In genomic region chr10:69180525-69181204, GRCh38 we compare ENCODE assay signal across 8 cellular contexts. TPM values are rescaled to one million over a fixed set of nuclear protein-coding genes. Genes with fewer than 3 reads are reported as not detected.
DNase-seq lines count a peak whose midpoint lies in the region; ATAC-seq, FAIRE-seq and TF ChIP-seq lines count a peak whose summit lies in the region.

No MANE protein-coding gene starts in this region.

- FAIRE-seq in H1 (lab: Jason Lieb, UNC) = no peak

- no peak overlapping the region for H2BK12ac ChIP-seq in H1 (ENCODE audit: low read depth, low read length)

- no peak overlapping the region for H2BK15ac ChIP-seq in H1 (ENCODE audit: low read length)

- H3K36me3 ChIP-seq in H1 (ENCODE audit: control insufficient read depth in 2 of 4, insufficient read depth in 4 of 4, low read length in 3 of 4) = peaks cover 0 to 3% (median under 1%) of the 10 kb centered on the region in 4 experiments; a peak in 2 of 8 replicates

- peak overlapping the region; percentile 99; the same call in 1 of the 2 replicates for H4K8ac ChIP-seq in H1 (ENCODE audit: extremely low read depth, insufficient read depth, low read length)

- POLR2A ChIA-PET in H1 (lab: Charles Lee; ENCODE audit: partially characterized antibody) = interaction anchor here (0.6 to 1.9 kb wide), 19 partner anchors 8 to 188 kb away, joined by 3 to 6 read pairs (median 4); no protein-coding TSS in a partner anchor
- POLR2A ChIA-PET in naive thymus-derived CD8-positive, alpha-beta T cell (lab: Charles Lee) = interaction anchor here (0.6 to 1.5 kb wide), 6 partner anchors 9 to 912 kb away, joined by 3 to 7 read pairs (median 4); partner anchors contain the start of gene DDX21

- WGBS in H1 (ENCODE audit: extremely low coverage in 1 of 2, insufficient coverage in 1 of 2, insufficient read length in 1 of 2, insufficient replicate concordance in 2 of 2, low coverage in 1 of 2, low lambda C conversion rate in 2 of 2, missing lambda C conversion rate in 1 of 2), 2 experiments = 13% methylated on average over 23 of the region's 29 CpGs; no CpG with 5 or more reads in 1 of the 2 experiments

- intact Hi-C loops in CD14-positive monocyte (cut with micrococcal nuclease) = no loop called here

- peak overlapping the region; percentile 98 for H3K27ac ChIP-seq in H1 (ENCODE audit: low read depth, low read length)

- peaks cover 0 to 10% (median 2%) of the 10 kb centered on the region in 4 experiments; a peak in 5 of 7 replicates for H3K4me1 ChIP-seq in H1 (replicated peaks in 1 of 4; ENCODE audit: control insufficient read depth in 3 of 4, insufficient read depth in 4 of 4, low read length in 3 of 4)

- peaks cover 7% of the 10 kb centered on the region for H3K23me2 ChIP-seq in H1 (ENCODE audit: low read depth, low read length)

- H3K4me1 Mint-ChIP-seq in CD14-positive monocyte (peaks cover 18% of the 10 kb centered on the region), HFFc6 (ENCODE audit: low read depth) (peaks cover 33% of the 10 kb centered on the region)
- peaks cover 21 to 58% (median 42%) of the 10 kb centered on the region in 4 donors for H3K4me1 Mint-ChIP-seq in naive thymus-derived CD8-positive, alpha-beta T cell

- H2AK5ac ChIP-seq in H1 (ENCODE audit: low read depth, low read length) = no peak overlapping the region; the same call in none of the 2 replicates

- H3K79me1 ChIP-seq in H1 (ENCODE audit: low read depth, low read length) = no peaks in the 10 kb centered on the region; the same call in none of the 2 replicates

- no peak overlapping the region for H3K14ac ChIP-seq in H1 (ENCODE audit: insufficient read length)

- ATAC-seq in naive thymus-derived CD8-positive, alpha-beta T cell = peak in 1 of 2 donors; percentile 35
- no peak for ATAC-seq in HG03442 (IDR thresholded peaks at IDR 0.05; ENCODE audit: unreplicated experiment)

- H3K56ac ChIP-seq in H1 (replicated peaks; ENCODE audit: insufficient read length, low read depth, low read length) = no peak overlapping the region

- no peak for TF ChIP-seq RAD21 in H1 (IDR thresholded peaks at IDR 0.05 in 1 of 2, conservative IDR thresholded peaks at IDR 0.05 in 1 of 2; ENCODE audit: low read depth in 2 of 2, low read length in 2 of 2)

- peak overlapping the region; percentile 23 for H4K5ac ChIP-seq in H1 (ENCODE audit: insufficient read length, low read depth, low read length)

- no peaks in the 10 kb centered on the region for H3K27me3 ChIP-seq in H1 (replicated peaks in 1 of 4; ENCODE audit: control insufficient read depth in 3 of 4, extremely low read depth in 1 of 4, insufficient read depth in 3 of 4, low read length in 3 of 4)

- no peak overlapping the region for H3K23ac ChIP-seq in H1 (ENCODE audit: insufficient read length)

- no peak for TF ChIP-seq EP300 in H1 (IDR thresholded peaks at IDR 0.05; ENCODE audit: borderline replicate concordance in 1 of 2, low read depth in 2 of 2, low read length in 2 of 2)

- H2AFZ ChIP-seq in H1 (ENCODE audit: low read length) = no peak overlapping the region

- no peak overlapping the region for H3K18ac ChIP-seq in H1 (ENCODE audit: extremely low read depth, low read length)

- no peak for TF ChIP-seq POLR2A in H1 (IDR thresholded peaks at IDR 0.05; ENCODE audit: control extremely low read depth in 1 of 2, low read depth in 2 of 2, low read length in 2 of 2)

- H3K27me3 Mint-ChIP-seq in CD14-positive monocyte (ENCODE audit: low read depth in 3 of 3) (peaks cover 0 to 2% (median 0%) of the 10 kb centered on the region in 3 donors), HFFc6 (ENCODE audit: insufficient read depth) (no peaks in the 10 kb centered on the region; the same call in 1 of the 2 replicates)
- no peaks in the 10 kb centered on the region for H3K27me3 Mint-ChIP-seq in naive thymus-derived CD8-positive, alpha-beta T cell

- CTCF ChIA-PET in H1 (lab: Charles Lee; ENCODE audit: partially characterized antibody) = no interaction called here

- H2BK20ac ChIP-seq in H1 (ENCODE audit: low read length) = no peak overlapping the region

- H2BK5ac ChIP-seq in H1 (ENCODE audit: low read depth, low read length) = peak overlapping the region; percentile 42; the same call in 1 of the 2 replicates

- no peaks in the 10 kb centered on the region for H3K9me3 Mint-ChIP-seq in CD14-positive monocyte
- no peaks in the 10 kb centered on the region for H3K9me3 Mint-ChIP-seq in HFFc6
- H3K9me3 Mint-ChIP-seq in naive thymus-derived CD8-positive, alpha-beta T cell = no peaks in the 10 kb centered on the region

- peaks cover 9 to 15% of the 10 kb centered on the region in 2 donors for H3K36me3 Mint-ChIP-seq in CD14-positive monocyte
- peaks cover 5% of the 10 kb centered on the region for H3K36me3 Mint-ChIP-seq in HFFc6 (ENCODE audit: low read depth)
- peaks cover 0 to 31% (median 0%) of the 10 kb centered on the region in 3 donors for H3K36me3 Mint-ChIP-seq in naive thymus-derived CD8-positive, alpha-beta T cell

- no peak overlapping the region for H3K4ac ChIP-seq in H1 (replicated peaks; ENCODE audit: insufficient read length, low read depth, low read length)

- no peak overlapping the region for H4K91ac ChIP-seq in H1 (replicated peaks; ENCODE audit: insufficient read length, low read length)

- peaks cover 4 to 9% of the 10 kb centered on the region in 2 experiments for H4K20me1 ChIP-seq in H1 (replicated peaks in 1 of 2; ENCODE audit: control insufficient read depth in 1 of 2, insufficient read depth in 2 of 2, low read length in 2 of 2)

- H3K9me3 ChIP-seq in H1 (ENCODE audit: insufficient read depth in 2 of 2, low read depth in 1 of 2, low read length in 1 of 2) = no peaks in the 10 kb centered on the region

- no peak overlapping the region for H2BK120ac ChIP-seq in H1 (replicated peaks; ENCODE audit: low read depth, low read length)

- peak overlapping the region; percentile 94 to 96 (median 96) for H3K9ac ChIP-seq in H1 (replicated peaks in 1 of 4; ENCODE audit: extremely low read depth in 1 of 4, low read depth in 3 of 4, low read length in 3 of 4)

- H3K4me3 Mint-ChIP-seq in CD14-positive monocyte = peak overlapping the region; percentile 90 to 92
- H3K4me3 Mint-ChIP-seq in HFFc6 = peak overlapping the region; percentile 92
- H3K4me3 Mint-ChIP-seq in naive thymus-derived CD8-positive, alpha-beta T cell = peak overlapping the region; percentile 91 to 99 (median 96)

- H3K4me2 ChIP-seq in H1 (ENCODE audit: insufficient read depth in 1 of 2, low read depth in 2 of 2, low read length in 2 of 2) = peak overlapping the region; percentile 53 to 84

- peaks cover 21 to 51% of the 10 kb centered on the region in 2 experiments for H3K79me2 ChIP-seq in H1 (ENCODE audit: control insufficient read depth in 1 of 2, insufficient read depth in 2 of 2, low read length in 2 of 2)

- peak overlapping the region; percentile 88 to 99 (median 95) for H3K4me3 ChIP-seq in H1 (ENCODE audit: extremely low read depth in 1 of 4, insufficient read depth in 2 of 4, low read depth in 3 of 4, low read length in 4 of 4)

- TF ChIP-seq CTCF in CD14-positive monocyte (IDR thresholded peaks at IDR 0.05) (no peak), HFFc6 (IDR thresholded peaks at IDR 0.05) (no peak), H1 (IDR thresholded peaks at IDR 0.05; ENCODE audit: control extremely low read depth in 1 of 3, insufficient read depth in 1 of 3, low read depth in 1 of 3, low read length in 3 of 3) (no peak)

- DNase-seq in CD14-positive monocyte (ENCODE audit: low spot score) (peak; percentile 57), HFFc6 (peak; percentile 34), T-helper 2 cell (peak in 4 of 5 experiments; percentile 7 to 26 (median 16)), H1 (ENCODE audit: low read depth in 1 of 2, low spot score in 2 of 2) (no peak), cortex of kidney (lab: John Stamatoyannopoulos, UW) (no peak), NCI-H1417 (lab: John Stamatoyannopoulos, UW) (no peak)
- peak in 7 of 10 donors; percentile 13 to 53 (median 22) for DNase-seq in naive thymus-derived CD8-positive, alpha-beta T cell

- H3K27ac Mint-ChIP-seq in CD14-positive monocyte (peak overlapping the region; percentile 99 to 100 (median 99)), HFFc6 (peak overlapping the region; percentile 100)
- peak overlapping the region; percentile 99 to 100 (median 100) for H3K27ac Mint-ChIP-seq in naive thymus-derived CD8-positive, alpha-beta T cell

RNA-seq across cellular contexts. Expression of gene SUPV3L1, which starts 0.6 kb away (rescaled TPM):
- 1 to 10 TPM; 6.8 to 7.3 TPM for polyA plus RNA-seq in CD14-positive monocyte
- total RNA-seq in HFFc6 (2021; fragmentation: NEBNext Ultra II Directional; extraction: Animal tissue kit (Norgen Biotek cat#: 25700)) = 10 to 100 TPM; 26.4 to 31.0 (median 28.9) TPM
- 43.4 and 45.6 TPM in 2 replicates for total RNA-seq in H1 (2021; fragmentation: NEBNext Ultra II Directional; extraction: Animal tissue kit (Norgen Biotek cat#: 25700))
- polyA plus RNA-seq in H1 (2011; rRNA removed) = 22.0 and 34.6 TPM in 2 replicates
- polyA plus RNA-seq in H1 (2011; cell fraction: cytosol; rRNA removed) = 37.5 TPM
- 16.2 TPM for polyA plus RNA-seq in H1 (2011; cell fraction: nucleus; rRNA removed)
- polyA plus RNA-seq in H1 (2012, experiment 1 of 2) = 33.3 to 40.7 TPM (median 36.0 TPM) in 4 replicates
- 10.5 TPM for polyA plus RNA-seq in H1 (2012, experiment 2 of 2)
- 39.0 TPM for polyA plus RNA-seq in H1 (2013, experiment 1 of 2)
- 36.7 TPM for polyA plus RNA-seq in H1 (2013, experiment 2 of 2)
- polyA minus RNA-seq in H1 (2011; rRNA and poly(A)+ RNA removed) = 46.3 and 53.0 TPM in 2 replicates
- polyA minus RNA-seq in H1 (2011; cell fraction: cytosol; rRNA and poly(A)+ RNA removed) = 25.5 TPM
- 31.4 TPM for polyA minus RNA-seq in H1 (2011; cell fraction: nucleus; rRNA and poly(A)+ RNA removed)
- 10 to 100 TPM; 39.5 to 40.3 TPM for total RNA-seq in naive thymus-derived CD8-positive, alpha-beta T cell
- 10 to 100 TPM; 10.8 to 17.8 (median 13.5) TPM for polyA plus RNA-seq in naive thymus-derived CD8-positive, alpha-beta T cell

RNA-seq across cellular contexts. Expression of gene HKDC1, which starts 39.5 kb away (rescaled TPM):
- polyA plus RNA-seq in CD14-positive monocyte (not detected), H1 (2011; rRNA removed) (0.05 and 0.12 TPM in 2 replicates)
- total RNA-seq in HFFc6 (2021; fragmentation: NEBNext Ultra II Directional; extraction: Animal tissue kit (Norgen Biotek cat#: 25700)) = under 1 TPM; 0.09 to 0.54 (median 0.42) TPM
- total RNA-seq in H1 (2021; fragmentation: NEBNext Ultra II Directional; extraction: Animal tissue kit (Norgen Biotek cat#: 25700)) = 0.11 and 0.78 TPM in 2 replicates
- 0.12 TPM for polyA plus RNA-seq in H1 (2011; cell fraction: cytosol; rRNA removed)
- polyA plus RNA-seq in H1 (2011; cell fraction: nucleus; rRNA removed) = 0.24 TPM
- 0.09 to 0.12 TPM (median 0.12 TPM) in 3 of 4 replicates, not detected in the other for polyA plus RNA-seq in H1 (2012, experiment 1 of 2)
- not detected for polyA plus RNA-seq in H1 (2012, experiment 2 of 2)
- 0.18 TPM for polyA plus RNA-seq in H1 (2013, experiment 1 of 2)
- polyA plus RNA-seq in H1 (2013, experiment 2 of 2) = 0.11 TPM
- polyA minus RNA-seq in H1 (2011; rRNA and poly(A)+ RNA removed) = 0.37 TPM in 1 of 2 replicates, not detected in the other
- not detected for polyA minus RNA-seq in H1 (2011; cell fraction: cytosol; rRNA and poly(A)+ RNA removed)
- polyA minus RNA-seq in H1 (2011; cell fraction: nucleus; rRNA and poly(A)+ RNA removed) = not detected
- total RNA-seq in naive thymus-derived CD8-positive, alpha-beta T cell = under 1 TPM; 0.65 to 0.80 TPM
- polyA plus RNA-seq in naive thymus-derived CD8-positive, alpha-beta T cell = 1 to 10 TPM in 2 of 3 donors, under 1 TPM in 1; 0.97 to 4.3 (median 1.1) TPM

RNA-seq across cellular contexts. Expression of gene VPS26A, which starts 56.7 kb away (rescaled TPM):
- polyA plus RNA-seq in CD14-positive monocyte (10 to 100 TPM; 42.1 to 58.3 TPM), H1 (2011; rRNA removed) (3.9 and 10.7 TPM in 2 replicates)
- total RNA-seq in HFFc6 (2021; fragmentation: NEBNext Ultra II Directional; extraction: Animal tissue kit (Norgen Biotek cat#: 25700)) = 10 to 100 TPM; 47.9 to 62.8 (median 61.4) TPM
- total RNA-seq in H1 (2021; fragmentation: NEBNext Ultra II Directional; extraction: Animal tissue kit (Norgen Biotek cat#: 25700)) = 44.8 and 49.6 TPM in 2 replicates
- 11.8 TPM for polyA plus RNA-seq in H1 (2011; cell fraction: cytosol; rRNA removed)
- 1.4 TPM for polyA plus RNA-seq in H1 (2011; cell fraction: nucleus; rRNA removed)
- 14.0 to 34.0 TPM (median 16.1 TPM) in 4 replicates for polyA plus RNA-seq in H1 (2012, experiment 1 of 2)
- 4.1 TPM for polyA plus RNA-seq in H1 (2012, experiment 2 of 2)
- 27.0 TPM for polyA plus RNA-seq in H1 (2013, experiment 1 of 2)
- 27.4 TPM for polyA plus RNA-seq in H1 (2013, experiment 2 of 2)
- 6.6 and 7.0 TPM in 2 replicates for polyA minus RNA-seq in H1 (2011; rRNA and poly(A)+ RNA removed)
- polyA minus RNA-seq in H1 (2011; cell fraction: cytosol; rRNA and poly(A)+ RNA removed) = 6.5 TPM
- polyA minus RNA-seq in H1 (2011; cell fraction: nucleus; rRNA and poly(A)+ RNA removed) = 6.1 TPM
- total RNA-seq in naive thymus-derived CD8-positive, alpha-beta T cell = 10 to 100 TPM; 30.7 to 33.4 TPM
- polyA plus RNA-seq in naive thymus-derived CD8-positive, alpha-beta T cell = 10 to 100 TPM; 24.1 to 27.4 (median 24.9) TPM

Comparison
In these comparisons a context has a peak if more than half of its experiments do, and no peak if none do; other contexts are left out.
1. DNase-seq: peak in CD14-positive monocyte (single experiment), HFFc6 (single experiment), T-helper 2 cell (4 of 5) and naive thymus-derived CD8-positive, alpha-beta T cell (7 of 10); none in H1 (0 of 2), cortex of kidney (single experiment) and NCI-H1417 (0 of 3).
2. Peak in every context shown above with its lines, with median percentiles within 50 percentile points of each other: H3K27ac Mint-ChIP-seq and H3K4me3 Mint-ChIP-seq.